In the genomic region with DNA sequence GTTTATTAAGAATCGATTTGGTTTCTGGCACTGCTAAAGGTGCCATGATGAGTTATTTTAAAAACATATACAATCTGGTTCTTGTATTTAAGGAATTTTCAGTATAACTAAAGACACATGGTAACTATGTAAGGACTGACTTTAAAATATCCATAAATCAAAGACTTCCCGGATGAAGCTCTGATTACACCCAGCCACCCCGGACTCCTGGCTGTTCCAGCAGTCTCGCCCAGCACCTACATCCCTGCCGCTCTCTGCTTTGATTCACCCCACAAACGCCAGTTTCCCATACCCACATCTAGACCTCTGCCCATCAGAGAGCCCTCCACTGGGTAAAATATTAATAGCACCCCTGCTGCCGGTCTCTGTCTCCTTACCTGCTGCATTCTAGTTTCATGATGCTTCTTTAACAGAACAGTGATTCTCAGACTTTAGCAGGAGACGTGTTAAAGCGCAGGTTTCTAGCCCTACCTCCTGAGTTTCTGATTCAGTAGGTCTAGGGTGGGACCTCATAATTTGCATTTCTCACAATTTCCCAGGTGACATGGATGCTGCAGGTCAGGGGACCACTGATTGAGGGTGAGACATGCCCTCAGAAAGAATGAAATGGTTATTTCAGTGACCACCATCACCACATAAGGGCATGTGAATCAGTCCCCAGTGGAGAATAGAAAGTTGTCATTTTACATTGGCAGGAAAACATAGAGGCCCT, we compare ENCODE assay signal across 17 cellular contexts.
A peak's percentile ranks its signal among the peaks of the same experiment; 100 is the strongest.
DNase-seq lines count a peak whose midpoint lies in the region; ATAC-seq, FAIRE-seq and TF ChIP-seq lines count a peak whose summit lies in the region.
"Had no signal": no experiment of that assay in that cellular context is flagged by ENCODE, and none has a peak within 500 bp of the region (broad histone marks: within the 10 kb centered on the region; RNA-seq: fewer than 3 reads in every experiment).

No MANE protein-coding gene starts in this region.

- ATAC-seq in GM18858 (IDR thresholded peaks at IDR 0.05; ENCODE audit: unreplicated experiment) (peak; percentile 86), GM21529 (IDR thresholded peaks at IDR 0.05; ENCODE audit: unreplicated experiment) (peak; percentile 80), HG03066 (IDR thresholded peaks at IDR 0.05; ENCODE audit: low read depth, unreplicated experiment) (peak; percentile 71)
- ATAC-seq: heart left ventricle, Right ventricle myocardium inferior had no signal

- no peaks in the 10 kb centered on the region for H3K79me2 ChIP-seq in astrocyte (ENCODE audit: insufficient read depth, low read length)

- no peaks in the 10 kb centered on the region for H3K27me3 Mint-ChIP-seq in astrocyte (ENCODE audit: low read depth, unreplicated experiment)
- peaks cover 17% of the 10 kb centered on the region for H3K27me3 Mint-ChIP-seq in activated naive CD4-positive, alpha-beta T cell treated with anti-CD3 and anti-CD28 coated beads for 36 hours (ENCODE audit: low read depth)
- H3K27me3 Mint-ChIP-seq in activated naive CD4-positive, alpha-beta T cell treated with anti-CD3 and anti-CD28 coated beads, Interleukin-2, amount 10 ng/mL, durations not matched to agents 7 days and 5 days = no peaks in the 10 kb centered on the region

- H3K4me1 ChIP-seq in astrocyte (ENCODE audit: insufficient read depth, low read length) = no peaks in the 10 kb centered on the region
- H3K4me1 ChIP-seq: heart left ventricle, stomach had no signal

- intact Hi-C loops in activated naive CD4-positive, alpha-beta T cell treated with anti-CD3 and anti-CD28 coated beads for 36 hours (cut with micrococcal nuclease) = no loop called here

- H2AFZ ChIP-seq in astrocyte (ENCODE audit: low read depth, low read length) = no peak overlapping the region

- no peaks in the 10 kb centered on the region for H4K20me1 ChIP-seq in astrocyte (ENCODE audit: insufficient read depth, low read length)

- no peaks in the 10 kb centered on the region for H3K36me3 Mint-ChIP-seq in astrocyte (ENCODE audit: low read depth, unreplicated experiment)
- no peaks in the 10 kb centered on the region for H3K36me3 Mint-ChIP-seq in activated naive CD4-positive, alpha-beta T cell treated with anti-CD3 and anti-CD28 coated beads for 36 hours (ENCODE audit: low read depth)
- H3K36me3 Mint-ChIP-seq in activated naive CD4-positive, alpha-beta T cell treated with anti-CD3 and anti-CD28 coated beads, Interleukin-2, amount 10 ng/mL, durations not matched to agents 7 days and 5 days = no peaks in the 10 kb centered on the region

- no peaks in the 10 kb centered on the region for H3K9me3 ChIP-seq in astrocyte (ENCODE audit: insufficient read depth, low read depth, low read length)
- H3K9me3 ChIP-seq: heart left ventricle, ovary, stomach had no signal

- H3K9ac ChIP-seq in astrocyte (ENCODE audit: low read length) = no peak overlapping the region

- H3K27ac ChIP-seq in astrocyte (ENCODE audit: low read depth, low read length) = no peak overlapping the region
- H3K27ac ChIP-seq: heart left ventricle, ovary, stomach had no signal

- no peak overlapping the region for H3K4me3 ChIP-seq in astrocyte (ENCODE audit: insufficient read depth, low read depth, low read length)
- H3K4me3 ChIP-seq: heart left ventricle, ovary, stomach had no signal

- no peak for FAIRE-seq in astrocyte (lab: Jason Lieb, UNC)

- TF ChIP-seq CTCF in astrocyte (IDR thresholded peaks at IDR 0.05; ENCODE audit: insufficient read depth, low read depth, low read length) = no peak

- DNase-seq in astrocyte (ENCODE audit: low read depth) = no peak
- DNase-seq in SHP77 (lab: John Stamatoyannopoulos, UW) = no peak
- DNase-seq in mesenteric fat pad (ENCODE audit: low spot score) = no peak
- no peak for DNase-seq in activated naive CD4-positive, alpha-beta T cell treated with anti-CD3 and anti-CD28 coated beads for 36 hours
- no peak for DNase-seq in activated naive CD4-positive, alpha-beta T cell treated with anti-CD3 and anti-CD28 coated beads, Interleukin-2, amount 10 ng/mL, durations not matched to agents 7 days and 5 days
- DNase-seq: activated effector memory CD4-positive, alpha-beta T cell treated with anti-CD3 and anti-CD28 coated beads, Interleukin-2, amount 50 U/mL, for 16 hours; heart left ventricle; IMR-90; NCI-H1092; NCI-H2171 treated with DMSO at 0.1 percent for 48 hours; NK-92 treated with Interleukin-12 subunit alpha and Interleukin-12 subunit beta, amount 100 ng/mL, for 24 hours; ovary; stomach had no signal

- no peak overlapping the region for H3K4me3 Mint-ChIP-seq in astrocyte (ENCODE audit: unreplicated experiment)
- H3K4me3 Mint-ChIP-seq in activated naive CD4-positive, alpha-beta T cell treated with anti-CD3 and anti-CD28 coated beads for 36 hours = no peak overlapping the region
- no peak overlapping the region for H3K4me3 Mint-ChIP-seq in activated naive CD4-positive, alpha-beta T cell treated with anti-CD3 and anti-CD28 coated beads, Interleukin-2, amount 10 ng/mL, durations not matched to agents 7 days and 5 days

- no peaks in the 10 kb centered on the region for H3K9me3 Mint-ChIP-seq in astrocyte (ENCODE audit: unreplicated experiment)
- H3K9me3 Mint-ChIP-seq in activated naive CD4-positive, alpha-beta T cell treated with anti-CD3 and anti-CD28 coated beads for 36 hours = no peaks in the 10 kb centered on the region
- no peaks in the 10 kb centered on the region for H3K9me3 Mint-ChIP-seq in activated naive CD4-positive, alpha-beta T cell treated with anti-CD3 and anti-CD28 coated beads, Interleukin-2, amount 10 ng/mL, durations not matched to agents 7 days and 5 days

- H3K4me1 Mint-ChIP-seq in astrocyte (ENCODE audit: low read depth, unreplicated experiment) = no peaks in the 10 kb centered on the region
- no peaks in the 10 kb centered on the region for H3K4me1 Mint-ChIP-seq in activated naive CD4-positive, alpha-beta T cell treated with anti-CD3 and anti-CD28 coated beads for 36 hours (ENCODE audit: low read depth)
- H3K4me1 Mint-ChIP-seq in activated naive CD4-positive, alpha-beta T cell treated with anti-CD3 and anti-CD28 coated beads, Interleukin-2, amount 10 ng/mL, durations not matched to agents 7 days and 5 days = no peaks in the 10 kb centered on the region

- peak overlapping the region; percentile 37 for H3K27ac Mint-ChIP-seq in astrocyte (ENCODE audit: unreplicated experiment)
- H3K27ac Mint-ChIP-seq in activated naive CD4-positive, alpha-beta T cell treated with anti-CD3 and anti-CD28 coated beads for 36 hours = no peak overlapping the region
- no peak overlapping the region for H3K27ac Mint-ChIP-seq in activated naive CD4-positive, alpha-beta T cell treated with anti-CD3 and anti-CD28 coated beads, Interleukin-2, amount 10 ng/mL, durations not matched to agents 7 days and 5 days

- H3K36me3 ChIP-seq in astrocyte (ENCODE audit: insufficient read depth, low read length) = no peaks in the 10 kb centered on the region
- H3K36me3 ChIP-seq: ovary, stomach had no signal

- H3K27me3 ChIP-seq in astrocyte (ENCODE audit: insufficient read depth, low read length) = no peaks in the 10 kb centered on the region
- H3K27me3 ChIP-seq: heart left ventricle, ovary, stomach had no signal

- CTCF ChIA-PET in activated naive CD4-positive, alpha-beta T cell treated with anti-CD3 and anti-CD28 coated beads for 36 hours (lab: Charles Lee) = no interaction called here
- CTCF ChIA-PET in activated naive CD4-positive, alpha-beta T cell treated with anti-CD3 and anti-CD28 coated beads, Interleukin-2, amount 10 ng/mL, durations not matched to agents 7 days and 5 days (lab: Charles Lee) = no interaction called here

- no peak overlapping the region for H3K4me2 ChIP-seq in astrocyte (ENCODE audit: low read length)
